Comparison of ENCODE assay signal across 2 cellular contexts in genomic region chr3:46154300-46154699, GRCh38.
TF ChIP-seq lines count a peak whose summit lies in the region.

No MANE protein-coding gene starts in this region.

TF ChIP-seq in IMR-90, 13 proteins besides CTCF, POLR2A, EP300 and RAD21:
- TF ChIP-seq CEBPB (IDR thresholded peaks at IDR 0.05; ENCODE audit: low read depth, low read length) (no peak), BHLHE40 (IDR thresholded peaks at IDR 0.05; ENCODE audit: low read depth, low read length) (no peak), NFE2L2 (IDR thresholded peaks at IDR 0.05; ENCODE audit: low read depth, low read length) (no peak), MAZ (IDR thresholded peaks at IDR 0.05; ENCODE audit: borderline replicate concordance, low read depth, low read length) (no peak), USF2 (IDR thresholded peaks at IDR 0.05; ENCODE audit: low read depth, low read length) (no peak), CHD1 (IDR thresholded peaks at IDR 0.05; ENCODE audit: low read depth, low read length) (no peak), MAFK (IDR thresholded peaks at IDR 0.05; ENCODE audit: low read depth, low read length) (no peak), MXI1 (IDR thresholded peaks at IDR 0.05; ENCODE audit: borderline replicate concordance, low read depth, low read length) (no peak), RCOR1 (IDR thresholded peaks at IDR 0.05; ENCODE audit: insufficient replicate concordance, low read length) (no peak), RFX5 (IDR thresholded peaks at IDR 0.05; ENCODE audit: low read depth, low read length) (no peak), SMC3 (IDR thresholded peaks at IDR 0.05; ENCODE audit: low read depth, low read length) (no peak), FOS (IDR thresholded peaks at IDR 0.05; ENCODE audit: low read depth, low read length) (no peak)
TF ChIP-seq in IMR-90: peak in this region for 0.

TF ChIP-seq in H1, 55 proteins besides CTCF, POLR2A, EP300 and RAD21:
- TF ChIP-seq YY1 (IDR thresholded peaks at IDR 0.05; ENCODE audit: low read depth, low read length) (no peak), CTBP2 (IDR thresholded peaks at IDR 0.05; ENCODE audit: borderline replicate concordance, insufficient read depth, insufficient read length, low read length) (no peak), BRCA1 (IDR thresholded peaks at IDR 0.05; ENCODE audit: low read depth, low read length) (no peak), SIN3A (conservative IDR thresholded peaks at IDR 0.05 in 1 of 2, IDR thresholded peaks at IDR 0.05 in 1 of 2; ENCODE audit: low read depth in 1 of 2, low read length in 2 of 2) (no peak), GTF2F1 (IDR thresholded peaks at IDR 0.05; ENCODE audit: borderline replicate concordance, low read depth, low read length) (no peak)
TF ChIP-seq in H1: peak in this region for 0.
